Comparison of ENCODE assay signal across 17 cellular contexts in genomic region chr1:55426156-55426555, GRCh38.
DNase-seq lines count a peak whose midpoint lies in the region; ATAC-seq and TF ChIP-seq lines count a peak whose summit lies in the region.
"Had no signal": no experiment of that assay in that cellular context is flagged by ENCODE, and none has a peak within 500 bp of the region (broad histone marks: within the 10 kb centered on the region; RNA-seq: fewer than 3 reads in every experiment).

No MANE protein-coding gene starts in this region.

- H2BK120ac ChIP-seq in mesenchymal stem cell (ENCODE audit: low read depth, low read length), result peak overlapping the region; percentile 83

- H3K4me2 ChIP-seq in mesenchymal stem cell (ENCODE audit: low read length, poor library complexity, severe bottlenecking), result no peak overlapping the region
- H3K4me2 ChIP-seq: BLaER1, GM23338 had no signal

- peaks cover 20% of the 10 kb centered on the region for H3K4me1 Mint-ChIP-seq in MCF 10A (ENCODE audit: insufficient read depth, unreplicated experiment)
- H3K4me1 Mint-ChIP-seq: CD14-positive monocyte; CD4-positive, alpha-beta memory T cell; GM23338 had no signal

- H3K23ac ChIP-seq in mesenchymal stem cell (ENCODE audit: low read length in 2 of 2), result no peak overlapping the region

- H2BK12ac ChIP-seq in mesenchymal stem cell (ENCODE audit: low read length in 2 of 2), result peak overlapping the region; percentile 96 to 99

- H3K9me3 Mint-ChIP-seq in MCF 10A (ENCODE audit: unreplicated experiment), result no peaks in the 10 kb centered on the region
- H3K9me3 Mint-ChIP-seq: GM23338, HFFc6 had no signal

- H2BK15ac ChIP-seq in mesenchymal stem cell (ENCODE audit: low read depth, poor library complexity, severe bottlenecking), result no peak overlapping the region

- no peak for TF ChIP-seq POLR2A in breast epithelium (IDR thresholded peaks at IDR 0.05)

- H3K4ac ChIP-seq in mesenchymal stem cell (ENCODE audit: low read depth in 1 of 2, low read length in 2 of 2), result peak overlapping the region; percentile 55 to 94

- POLR2A ChIA-PET in MCF 10A (lab: Yijun Ruan, JAX), result no interaction called here

- CTCF ChIA-PET in MCF 10A (lab: Yijun Ruan, JAX), result no interaction called here

- H3K36me3 ChIP-seq in breast epithelium (no peaks in the 10 kb centered on the region), mesenchymal stem cell (ENCODE audit: control insufficient read depth in 1 of 2, insufficient read depth in 2 of 2, low read depth in 1 of 2, low read length in 2 of 2) (no peaks in the 10 kb centered on the region)
- H3K36me3 ChIP-seq: BLaER1 had no signal

- no peak overlapping the region for H3K27ac ChIP-seq in breast epithelium
- H3K27ac ChIP-seq in VCaP, result peak overlapping the region; percentile 40
- no peak overlapping the region for H3K27ac ChIP-seq in mesenchymal stem cell (ENCODE audit: low read length, poor library complexity, severe bottlenecking)
- H3K27ac ChIP-seq: 22Rv1, BLaER1 had no signal

- H3K27ac Mint-ChIP-seq in MCF 10A (ENCODE audit: low read depth, unreplicated experiment), result peak overlapping the region; percentile 6
- H3K27ac Mint-ChIP-seq: CD14-positive monocyte; CD4-positive, alpha-beta memory T cell; GM23338; HFFc6 had no signal

- H2AK5ac ChIP-seq in mesenchymal stem cell (ENCODE audit: low read length, severe bottlenecking), result no peak overlapping the region

- intact Hi-C loops in MCF 10A (cut with micrococcal nuclease) (no loop called here), breast epithelium (cut with DNase I; ENCODE audit: low total_unique reads) (no loop called here)

- H3K79me1 ChIP-seq in mesenchymal stem cell (replicated peaks; ENCODE audit: low read length, poor library complexity, severe bottlenecking), result no peaks in the 10 kb centered on the region

- H3K9ac ChIP-seq in mesenchymal stem cell (ENCODE audit: low read length), result no peak overlapping the region
- H3K9ac ChIP-seq: BLaER1 had no signal

- H3K27me3 Mint-ChIP-seq in MCF 10A (ENCODE audit: insufficient read depth, unreplicated experiment), result no peaks in the 10 kb centered on the region

- H3K4me1 ChIP-seq in breast epithelium (no peaks in the 10 kb centered on the region), mesenchymal stem cell (ENCODE audit: control insufficient read depth, insufficient read depth, low read depth, low read length) (peaks cover 20% of the 10 kb centered on the region)

- TF ChIP-seq CTCF in MCF 10A (IDR thresholded peaks at IDR 0.05; ENCODE audit: unreplicated experiment) (no peak), breast epithelium (IDR thresholded peaks at IDR 0.05) (no peak), VCaP (conservative IDR thresholded peaks at IDR 0.05) (no peak)

- no peak overlapping the region for H2BK5ac ChIP-seq in mesenchymal stem cell (ENCODE audit: low read depth, low read length, poor library complexity, severe bottlenecking)

- H3K4me3 ChIP-seq in breast epithelium, result no peak overlapping the region
- no peak overlapping the region for H3K4me3 ChIP-seq in mesenchymal stem cell (ENCODE audit: insufficient read depth in 1 of 2, low read depth in 1 of 2, low read length in 2 of 2)
- H3K4me3 ChIP-seq: BLaER1, GM23338 had no signal

- H2AFZ ChIP-seq in mesenchymal stem cell (ENCODE audit: low read depth, low read length), result no peak overlapping the region

- peak overlapping the region in 1 of 2 experiments; percentile 96 for H3K14ac ChIP-seq in mesenchymal stem cell (ENCODE audit: low read length in 2 of 2)

- ATAC-seq in HG03135 (IDR thresholded peaks at IDR 0.05; ENCODE audit: unreplicated experiment) (no peak), GM18519 (IDR thresholded peaks at IDR 0.05; ENCODE audit: low FRiP score, unreplicated experiment) (no peak)
- ATAC-seq: HCT116 had no signal

- peak overlapping the region; percentile 91 for H4K8ac ChIP-seq in mesenchymal stem cell (ENCODE audit: low read length)

- peak overlapping the region; percentile 91 to 96 for H3K18ac ChIP-seq in mesenchymal stem cell (ENCODE audit: low read depth in 1 of 2, low read length in 2 of 2)

- no peaks in the 10 kb centered on the region for H3K27me3 ChIP-seq in breast epithelium
- H3K27me3 ChIP-seq in mesenchymal stem cell (ENCODE audit: control insufficient read depth in 1 of 2, insufficient read depth in 1 of 2, low read length in 2 of 2), result no peaks in the 10 kb centered on the region
- H3K27me3 ChIP-seq: BLaER1 had no signal

- H3K9me3 ChIP-seq in breast epithelium (peaks cover 0 to 7% of the 10 kb centered on the region in 2 donors), mesenchymal stem cell (ENCODE audit: control insufficient read depth, low read length) (peaks cover 4% of the 10 kb centered on the region)
- H3K9me3 ChIP-seq: BLaER1 had no signal

- 86% methylated on average over 4 of the region's 5 CpGs for WGBS in mesenchymal stem cell

- no peak overlapping the region for H3K4me3 Mint-ChIP-seq in MCF 10A (ENCODE audit: unreplicated experiment)
- H3K4me3 Mint-ChIP-seq: CD14-positive monocyte; CD4-positive, alpha-beta memory T cell; GM23338; HFFc6 had no signal

- peak overlapping the region; percentile 92 for H4K91ac ChIP-seq in mesenchymal stem cell (ENCODE audit: low read length)

- DNase-seq in MCF 10A (ENCODE audit: unreplicated experiment), result no peak
- no peak for DNase-seq in breast epithelium (ENCODE audit: low spot score in 2 of 2)
- DNase-seq in mesenchymal stem cell, result no peak
- no peak for DNase-seq in NCI-H446 (lab: John Stamatoyannopoulos, UW)
- DNase-seq: CD4-positive, alpha-beta memory T cell; DMS153; DMS79; GDM1; HFFc6 had no signal

- no peaks in the 10 kb centered on the region for H3K36me3 Mint-ChIP-seq in MCF 10A (ENCODE audit: insufficient read depth, unreplicated experiment)
- H3K36me3 Mint-ChIP-seq: CD14-positive monocyte; CD4-positive, alpha-beta memory T cell had no signal

- BruUV-seq in MCF 10A (replicated peaks; lab: Mats Ljungman, UMichigan), result no TSS peak
